Comparison of ENCODE assay signal across 23 cellular contexts in the genomic region with DNA sequence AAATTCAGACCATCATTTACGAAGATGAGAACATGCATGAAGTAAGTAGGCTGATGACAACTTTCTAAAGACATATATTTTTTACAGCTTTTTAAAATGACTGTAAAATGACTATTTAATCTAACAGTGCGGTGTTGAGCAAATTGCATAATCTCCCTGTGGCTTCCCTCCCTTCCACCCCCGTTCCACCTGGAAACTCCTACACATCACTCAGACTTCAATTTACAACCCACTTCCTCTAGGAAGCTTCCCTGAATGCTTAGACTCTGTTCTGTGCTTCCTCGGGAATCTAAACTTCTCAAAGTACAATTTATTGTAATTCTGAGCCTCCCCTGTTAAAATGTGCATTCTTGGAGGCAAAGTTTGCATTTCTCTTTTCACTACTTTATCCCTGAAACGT.
"Had no signal": no experiment of that assay in that cellular context is flagged by ENCODE, and none has a peak within 500 bp of the region (broad histone marks: within the 10 kb centered on the region; RNA-seq: fewer than 3 reads in every experiment).

No MANE protein-coding gene starts in this region.

- H3K9me3 Mint-ChIP-seq: activated CD4-positive, alpha-beta T cell treated with anti-CD3 and anti-CD28 coated beads, Interleukin-2, amount 10 ng/mL, durations not matched to agents 24 days and 14 days; activated CD8-positive, alpha-beta T cell treated with anti-CD3 and anti-CD28 coated beads for 36 hours; activated naive CD8-positive, alpha-beta T cell treated with anti-CD3 and anti-CD28 coated beads, Interleukin-2, amount 10 ng/mL, durations not matched to agents 7 days and 5 days; activated T-cell treated with anti-CD3 and anti-CD28 coated beads, Interleukin-2, amount 50 U/mL, for 72 hours; activated T-helper 17 cell treated with anti-CD3 and anti-CD28 coated beads, Interleukin-2, amount 50 U/mL, for 72 hours; T-cell had no signal

- ATAC-seq: activated CD8-positive, alpha-beta T cell treated with anti-CD3 and anti-CD28 coated beads for 36 hours; activated T-cell treated with anti-CD3 and anti-CD28 coated beads, Interleukin-2, amount 50 U/mL, for 72 hours; activated T-helper 17 cell treated with anti-CD3 and anti-CD28 coated beads, Interleukin-2, amount 50 U/mL, for 72 hours; body of pancreas; Panc1; SK-N-SH treated with all-trans-retinoic acid at 6 μM for 48 hours; T-cell; T-helper 17 cell had no signal

- DNase-seq: activated CD4-positive, alpha-beta T cell treated with anti-CD3 and anti-CD28 coated beads, Interleukin-2, amount 10 ng/mL, durations not matched to agents 24 days and 14 days; activated CD4-positive, alpha-beta T cell treated with anti-CD3 and anti-CD28 coated beads, Interleukin-2, amount 50 U/mL, for 4 hours; activated CD8-positive, alpha-beta T cell treated with anti-CD3 and anti-CD28 coated beads for 36 hours; activated effector memory CD4-positive, alpha-beta T cell treated with anti-CD3 and anti-CD28 coated beads, Interleukin-2, amount 50 U/mL, for 16 hours; activated naive CD4-positive, alpha-beta T cell; activated naive CD4-positive, alpha-beta T cell treated with anti-CD3 and anti-CD28 coated beads, Interleukin-2, amount 50 U/mL, for 16 hours; activated naive CD8-positive, alpha-beta T cell treated with anti-CD3 and anti-CD28 coated beads, Interleukin-2, amount 10 ng/mL, durations not matched to agents 7 days and 5 days; activated T-cell treated with anti-CD3 and anti-CD28 coated beads, Interleukin-2, amount 50 U/mL, for 1 hour; activated T-cell treated with anti-CD3 and anti-CD28 coated beads, Interleukin-2, amount 50 U/mL, for 72 hours; body of pancreas; MM.1S; NCI-H1092 treated with DMSO at 0.1 percent for 48 hours; NCI-H1417 treated with DMSO at 0.1 percent for 48 hours; NCI-H187 treated with DMSO at 0.1 percent for 48 hours; NCI-H2081; NCI-H345; SHP77; T-cell; T-helper 17 cell; T-helper 9 cell had no signal

- H3K27me3 Mint-ChIP-seq: activated CD4-positive, alpha-beta T cell treated with anti-CD3 and anti-CD28 coated beads, Interleukin-2, amount 10 ng/mL, durations not matched to agents 24 days and 14 days; activated CD8-positive, alpha-beta T cell treated with anti-CD3 and anti-CD28 coated beads for 36 hours; activated naive CD8-positive, alpha-beta T cell treated with anti-CD3 and anti-CD28 coated beads, Interleukin-2, amount 10 ng/mL, durations not matched to agents 7 days and 5 days; activated T-helper 17 cell treated with anti-CD3 and anti-CD28 coated beads, Interleukin-2, amount 50 U/mL, for 72 hours; T-cell; T-helper 17 cell had no signal

- H3K27ac Mint-ChIP-seq: activated CD4-positive, alpha-beta T cell treated with anti-CD3 and anti-CD28 coated beads, Interleukin-2, amount 10 ng/mL, durations not matched to agents 24 days and 14 days; activated CD8-positive, alpha-beta T cell treated with anti-CD3 and anti-CD28 coated beads for 36 hours; activated T-cell treated with anti-CD3 and anti-CD28 coated beads, Interleukin-2, amount 50 U/mL, for 72 hours; activated T-helper 17 cell treated with anti-CD3 and anti-CD28 coated beads, Interleukin-2, amount 50 U/mL, for 72 hours; T-cell; T-helper 17 cell had no signal

- H3K4me1 Mint-ChIP-seq: activated CD4-positive, alpha-beta T cell treated with anti-CD3 and anti-CD28 coated beads, Interleukin-2, amount 10 ng/mL, durations not matched to agents 24 days and 14 days; activated naive CD8-positive, alpha-beta T cell treated with anti-CD3 and anti-CD28 coated beads, Interleukin-2, amount 10 ng/mL, durations not matched to agents 7 days and 5 days; activated T-helper 17 cell treated with anti-CD3 and anti-CD28 coated beads, Interleukin-2, amount 50 U/mL, for 72 hours had no signal

- H3K4me3 Mint-ChIP-seq: activated CD4-positive, alpha-beta T cell treated with anti-CD3 and anti-CD28 coated beads, Interleukin-2, amount 10 ng/mL, durations not matched to agents 24 days and 14 days; activated CD8-positive, alpha-beta T cell treated with anti-CD3 and anti-CD28 coated beads for 36 hours; activated naive CD8-positive, alpha-beta T cell treated with anti-CD3 and anti-CD28 coated beads, Interleukin-2, amount 10 ng/mL, durations not matched to agents 7 days and 5 days; activated T-cell treated with anti-CD3 and anti-CD28 coated beads, Interleukin-2, amount 50 U/mL, for 72 hours; activated T-helper 17 cell treated with anti-CD3 and anti-CD28 coated beads, Interleukin-2, amount 50 U/mL, for 72 hours; T-cell; T-helper 17 cell had no signal
